ENCODE assay signal across 1 cellular context in the genomic region with DNA sequence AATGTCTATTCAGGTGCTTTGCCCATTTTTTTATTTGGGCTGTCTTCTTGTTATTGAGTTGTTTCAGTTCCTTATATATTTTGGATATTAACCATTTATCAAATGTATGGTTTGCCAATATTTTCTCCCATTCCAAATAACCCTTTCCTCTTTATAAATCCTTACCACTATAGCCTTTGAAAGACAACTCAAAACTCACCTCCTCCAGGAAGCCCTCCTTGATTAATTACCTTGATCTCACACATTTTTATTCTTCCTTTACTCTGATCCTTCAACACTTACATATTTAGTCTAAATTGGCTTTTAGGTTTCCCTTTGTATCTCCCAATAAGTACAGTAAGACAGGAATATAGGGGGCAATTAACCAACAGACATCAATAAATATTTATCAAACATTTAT.
TF ChIP-seq lines count a peak whose summit lies in the region.

No MANE protein-coding gene starts in this region.

TF ChIP-seq in endothelial cell of umbilical vein, 7 proteins besides CTCF, POLR2A, EP300 and RAD21 (continued from another document):
- TF ChIP-seq JUN (IDR thresholded peaks at IDR 0.05; ENCODE audit: borderline replicate concordance, insufficient read depth, insufficient read length, low read depth) (no peak), GATA2 (IDR thresholded peaks at IDR 0.05; ENCODE audit: insufficient read depth, insufficient read length, low read depth, low read length) (no peak), EZH2 (IDR thresholded peaks at IDR 0.05; ENCODE audit: borderline replicate concordance, low read depth, low read length, severe bottlenecking) (no peak)
